8 cellular contexts compared by ENCODE assay signal in genomic region chr3:24683511-24684384, GRCh38.
DNase-seq lines count a peak whose midpoint lies in the region; ATAC-seq and TF ChIP-seq lines count a peak whose summit lies in the region.

No MANE protein-coding gene starts in this region.

- H3K4me1 ChIP-seq in hepatocyte (ENCODE audit: insufficient read depth) (peaks cover 24% of the 10 kb centered on the region), thoracic aorta (ENCODE audit: control insufficient read depth in 1 of 2, low read depth in 2 of 2) (peaks cover 4 to 44% of the 10 kb centered on the region in 2 donors)

- H3K79me2 ChIP-seq in hepatocyte: no peaks in the 10 kb centered on the region

- H3K9me2 ChIP-seq in hepatocyte (replicated peaks; ENCODE audit: insufficient read depth): no peaks in the 10 kb centered on the region

- H3K36me3 ChIP-seq in hepatocyte (replicated peaks; ENCODE audit: insufficient read depth, low read depth): no peaks in the 10 kb centered on the region
- H3K36me3 ChIP-seq in thoracic aorta: no peaks in the 10 kb centered on the region

- 43% methylated on average over 7 of the region's 7 CpGs for WGBS in hepatocyte (ENCODE audit: low lambda C conversion rate, missing lambda C conversion rate)

- no peaks in the 10 kb centered on the region for H3K9me3 ChIP-seq in hepatocyte (ENCODE audit: low read depth)
- no peaks in the 10 kb centered on the region for H3K9me3 ChIP-seq in thoracic aorta

- ATAC-seq in thoracic aorta (ENCODE audit: insufficient number of reproducible peaks, low FRiP score, low read depth): no peak
- ATAC-seq in GM21447 (IDR thresholded peaks at IDR 0.05; ENCODE audit: unreplicated experiment): no peak
- no peak for ATAC-seq in HG02763 (IDR thresholded peaks at IDR 0.05; ENCODE audit: unreplicated experiment)

- DNase-seq in DMS53 (lab: John Stamatoyannopoulos, UW): peak; percentile 64
- DNase-seq in Kasumi-1 (lab: John Stamatoyannopoulos, UW): peak; percentile 77 to 78
- peak; percentile 82 for DNase-seq in hepatocyte (ENCODE audit: low spot score)
- no peak for DNase-seq in thoracic aorta (ENCODE audit: low spot score)
- no peak for DNase-seq in KG1 (lab: John Stamatoyannopoulos, UW)

- TF ChIP-seq CTCF in VCaP (conservative IDR thresholded peaks at IDR 0.05) (peak; percentile 81), hepatocyte (IDR thresholded peaks at IDR 0.05; ENCODE audit: poor library complexity) (peak; percentile 81), thoracic aorta (IDR thresholded peaks at IDR 0.05) (peak; percentile 65)

- H3K4me2 ChIP-seq in hepatocyte: peak overlapping the region; percentile 51

- H3K27ac ChIP-seq in VCaP (peak overlapping the region; percentile 68), hepatocyte (peak overlapping the region; percentile 71), thoracic aorta (no peak overlapping the region)

- H3K4me3 ChIP-seq in hepatocyte (no peak overlapping the region), thoracic aorta (peak overlapping the region; percentile 40)

- no peak overlapping the region for H2AFZ ChIP-seq in hepatocyte

- H4K20me1 ChIP-seq in hepatocyte (ENCODE audit: insufficient read depth, poor library complexity, severe bottlenecking): no peaks in the 10 kb centered on the region

- H3K27me3 ChIP-seq in hepatocyte (no peaks in the 10 kb centered on the region), thoracic aorta (replicated peaks; ENCODE audit: insufficient read depth) (no peaks in the 10 kb centered on the region)

Comparison
In these comparisons a context has a peak if more than half of its experiments do, and no peak if none do; other contexts are left out.
1. DNase-seq: peak in DMS53 (single experiment), Kasumi-1 (2 of 2) and hepatocyte (single experiment); none in thoracic aorta (single experiment) and KG1 (single experiment).
2. H3K27ac ChIP-seq: peak in VCaP (single experiment) and hepatocyte (single experiment); none in thoracic aorta (0 of 2).
3. Peak in every context shown above with its lines, with median percentiles within 50 percentile points of each other: CTCF ChIP-seq.